17 cellular contexts compared by ENCODE assay signal in the genomic region with DNA sequence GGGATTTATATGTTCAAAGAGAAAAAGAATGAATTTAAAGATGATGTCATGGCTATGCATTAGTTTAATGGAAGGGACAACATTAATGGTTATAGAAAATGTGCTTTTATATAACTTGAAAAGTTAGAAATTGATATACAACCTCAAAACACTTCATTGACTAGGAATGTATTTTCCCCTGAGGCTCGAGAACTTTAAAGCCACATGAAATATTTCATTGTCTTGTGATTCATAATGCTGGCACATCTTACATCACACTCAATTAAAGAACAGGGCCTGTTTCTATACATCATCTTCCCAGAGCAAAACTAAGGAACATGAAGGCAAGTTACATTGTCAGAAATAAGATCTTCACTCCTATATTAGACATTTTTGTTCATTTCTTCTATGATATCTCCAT. TPM values are rescaled to one million over a fixed set of nuclear protein-coding genes. Genes with fewer than 3 reads are reported as not detected.
DNase-seq lines count a peak whose midpoint lies in the region; ATAC-seq, FAIRE-seq and TF ChIP-seq lines count a peak whose summit lies in the region.
"Had no signal": no experiment of that assay in that cellular context is flagged by ENCODE, and none has a peak within 500 bp of the region (broad histone marks: within the 10 kb centered on the region; RNA-seq: fewer than 3 reads in every experiment).

No MANE protein-coding gene starts in this region.

- H3K27me3 Mint-ChIP-seq in natural killer cell treated with Interleukin-12 subunit alpha and Interleukin-12 subunit beta and Interleukin-15 and Interleukin-18, amount 100 ng/mL, for 72 hours: peaks cover 23 to 29% of the 10 kb centered on the region in 2 donors

- TF ChIP-seq CTCF in cardiac fibroblast (IDR thresholded peaks at IDR 0.05; ENCODE audit: low read depth, low read length): no peak
- TF ChIP-seq CTCF in kidney epithelial cell (IDR thresholded peaks at IDR 0.05; ENCODE audit: insufficient read depth, low read length, poor library complexity, severe bottlenecking): no peak

- H3K27ac Mint-ChIP-seq in natural killer cell treated with Interleukin-12 subunit alpha and Interleukin-12 subunit beta and Interleukin-15 and Interleukin-18, amount 100 ng/mL, for 72 hours: no peak overlapping the region
- H3K27ac Mint-ChIP-seq: activated naive CD8-positive, alpha-beta T cell treated with anti-CD3 and anti-CD28 coated beads for 36 hours had no signal

- ATAC-seq in GM21390 (IDR thresholded peaks at IDR 0.05; ENCODE audit: unreplicated experiment) (no peak), left ventricle myocardium superior (no peak)
- no peak for ATAC-seq in natural killer cell treated with Interleukin-12 subunit alpha and Interleukin-12 subunit beta and Interleukin-15 and Interleukin-18, amount 100 ng/mL, for 72 hours

- H3K4me3 ChIP-seq in cardiac fibroblast (replicated peaks in 1 of 2; ENCODE audit: low read depth in 2 of 2, low read length in 2 of 2) (no peak overlapping the region), kidney epithelial cell (ENCODE audit: low read depth, low read length) (no peak overlapping the region)
- H3K4me3 ChIP-seq: BLaER1 treated with 17β-estradiol and CSF1 and Interleukin-3, amounts not matched to agents 10 nM and 100 nM; esophagus muscularis mucosa; transverse colon had no signal

- H3K9me3 Mint-ChIP-seq in natural killer cell treated with Interleukin-12 subunit alpha and Interleukin-12 subunit beta and Interleukin-15 and Interleukin-18, amount 100 ng/mL, for 72 hours: no peaks in the 10 kb centered on the region
- H3K9me3 Mint-ChIP-seq: activated naive CD8-positive, alpha-beta T cell treated with anti-CD3 and anti-CD28 coated beads for 36 hours had no signal

- intact Hi-C loops in left ventricle myocardium superior (cut with micrococcal nuclease): no loop called here

- no peaks in the 10 kb centered on the region for H3K36me3 ChIP-seq in kidney epithelial cell (ENCODE audit: control insufficient read depth, insufficient read depth, low read length)
- H3K36me3 ChIP-seq: BLaER1 treated with 17β-estradiol and CSF1 and Interleukin-3, amounts not matched to agents 10 nM and 100 nM; esophagus muscularis mucosa; transverse colon had no signal

- no peaks in the 10 kb centered on the region for H3K27me3 ChIP-seq in kidney epithelial cell (ENCODE audit: control insufficient read depth, insufficient read depth, low read length)
- H3K27me3 ChIP-seq: BLaER1 treated with 17β-estradiol and CSF1 and Interleukin-3, amounts not matched to agents 10 nM and 100 nM; esophagus muscularis mucosa; transverse colon had no signal

- FAIRE-seq in HTR-8/SVneo (lab: Jason Lieb, UNC): peak; percentile 67
- FAIRE-seq: colon, GM12892 had no signal

- H3K4me1 Mint-ChIP-seq in natural killer cell treated with Interleukin-12 subunit alpha and Interleukin-12 subunit beta and Interleukin-15 and Interleukin-18, amount 100 ng/mL, for 72 hours (ENCODE audit: low read depth in 2 of 2): no peaks in the 10 kb centered on the region
- H3K4me1 Mint-ChIP-seq: activated naive CD8-positive, alpha-beta T cell treated with anti-CD3 and anti-CD28 coated beads for 36 hours had no signal

- no peak overlapping the region for H3K4me3 Mint-ChIP-seq in natural killer cell treated with Interleukin-12 subunit alpha and Interleukin-12 subunit beta and Interleukin-15 and Interleukin-18, amount 100 ng/mL, for 72 hours
- H3K4me3 Mint-ChIP-seq: activated naive CD8-positive, alpha-beta T cell treated with anti-CD3 and anti-CD28 coated beads for 36 hours had no signal

- peaks cover 6% of the 10 kb centered on the region for H3K36me3 Mint-ChIP-seq in natural killer cell treated with Interleukin-12 subunit alpha and Interleukin-12 subunit beta and Interleukin-15 and Interleukin-18, amount 100 ng/mL, for 72 hours
- H3K36me3 Mint-ChIP-seq: activated naive CD8-positive, alpha-beta T cell treated with anti-CD3 and anti-CD28 coated beads for 36 hours had no signal

- DNase-seq in AG20443 (ENCODE audit: low spot score) (peak; percentile 47), HTR-8/SVneo (ENCODE audit: insufficient read length, low spot score) (peak; percentile 64), cardiac fibroblast (ENCODE audit: low read depth in 2 of 2) (peak; percentile 50 to 85), kidney epithelial cell (ENCODE audit: low read depth) (peak; percentile 10), NOMO-1 treated with dmso at 0.1 percent for 144 hours (lab: John Stamatoyannopoulos, UW; ENCODE audit: unreplicated experiment) (no peak), left ventricle myocardium superior (no peak)
- DNase-seq in natural killer cell treated with Interleukin-12 subunit alpha and Interleukin-12 subunit beta and Interleukin-15 and Interleukin-18, amount 100 ng/mL, for 72 hours (ENCODE audit: low spot score): no peak
- DNase-seq: activated CD8-positive, alpha-beta memory T cell treated with anti-CD3 and anti-CD28 coated beads, Interleukin-2, amount 50 U/mL, for 48 hours; activated naive CD8-positive, alpha-beta T cell treated with anti-CD3 and anti-CD28 coated beads for 36 hours; DMS79 treated with DMSO at 0.1 percent for 48 hours; T-helper 1 cell; transverse colon had no signal

RNA-seq across cellular contexts. Expression of a gene that starts 35.2 kb away (rescaled TPM):
- total RNA-seq in kidney epithelial cell (92.0 and 98.3 TPM in 2 replicates), left ventricle myocardium superior (17.3 TPM)
- 10 to 100 TPM in 1 of 2 donors, 1 to 10 TPM in 1; 3.5 to 10.2 TPM for total RNA-seq in natural killer cell treated with Interleukin-12 subunit alpha and Interleukin-12 subunit beta and Interleukin-15 and Interleukin-18, amount 100 ng/mL, for 72 hours

Comparison
In these comparisons a context has a peak if more than half of its experiments do, and no peak if none do; other contexts are left out.
1. DNase-seq: peak in AG20443 (single experiment), HTR-8/SVneo (single experiment), cardiac fibroblast (2 of 2) and kidney epithelial cell (single experiment); none in NOMO-1 treated with dmso at 0.1 percent for 144 hours (single experiment), natural killer cell treated with Interleukin-12 subunit alpha and Interleukin-12 subunit beta and Interleukin-15 and Interleukin-18, amount 100 ng/mL, for 72 hours (single experiment) and left ventricle myocardium superior (single experiment).